15 cellular contexts compared by ENCODE assay signal in genomic region chr5:56638768-56639238, GRCh38.
DNase-seq lines count a peak whose midpoint lies in the region; ATAC-seq, FAIRE-seq and TF ChIP-seq lines count a peak whose summit lies in the region.
"Had no signal": no experiment of that assay in that cellular context is flagged by ENCODE, and none has a peak within 500 bp of the region (broad histone marks: within the 10 kb centered on the region; RNA-seq: fewer than 3 reads in every experiment).

No MANE protein-coding gene starts in this region.

- peak overlapping the region; percentile 62 to 80; a peak in 5 of 6 replicates for H3K27ac ChIP-seq in A549
- H3K27ac ChIP-seq in lower lobe of right lung = no peak overlapping the region

- POLR2A ChIA-PET in A549 (lab: Yijun Ruan, JAX) = interaction anchor here (0.6 kb wide), 1 partner anchor 1133 kb away, joined by 4 read pairs; no protein-coding TSS in a partner anchor
- POLR2A ChIA-PET in Caco-2 (lab: Charles Lee) = interaction anchor here (0.5 to 0.7 kb wide), 4 partner anchors 95 to 289 kb away, joined by 3 read pairs; no protein-coding TSS in a partner anchor
- POLR2A ChIA-PET in WTC11 (lab: Charles Lee) = no interaction called here

- no peak for TF ChIP-seq RAD21 in A549 (conservative IDR thresholded peaks at IDR 0.05 in 1 of 2, IDR thresholded peaks at IDR 0.05 in 1 of 2)

- TF ChIP-seq POLR2A in A549 (IDR thresholded peaks at IDR 0.05; ENCODE audit: low read length) = no peak

- 85% methylated on average over 5 of the region's 5 CpGs for WGBS in A549 (ENCODE audit: missing lambda C conversion rate)

- H3K4me1 ChIP-seq in A549 (peaks cover 45% of the 10 kb centered on the region), Caco-2 (peaks cover 84% of the 10 kb centered on the region), lower lobe of right lung (peaks cover 27% of the 10 kb centered on the region)

- intact Hi-C loops in Caco-2 (cut with micrococcal nuclease; ENCODE audit: unreplicated experiment) = loop anchor here (1.0 to 5.0 kb wide), 5 partner anchors 158 to 368 kb away; no protein-coding TSS in a partner anchor
- intact Hi-C loops in lower lobe of right lung (cut with DNase I) = no loop called here

- H3K36me3 ChIP-seq in Caco-2 (ENCODE audit: control insufficient read depth, insufficient read depth, low read length) (no peaks in the 10 kb centered on the region), lower lobe of right lung (no peaks in the 10 kb centered on the region)
- H3K36me3 ChIP-seq: HAP-1 had no signal

- BruUV-seq in Caco-2 (replicated peaks; lab: Mats Ljungman, UMichigan) = no TSS peak

- no peak for TF ChIP-seq EP300 in A549 (IDR thresholded peaks at IDR 0.05)

- CTCF ChIA-PET in A549 (lab: Yijun Ruan, JAX) (no interaction called here), Caco-2 (lab: Charles Lee) (interaction anchor here (1.1 kb wide), 1 partner anchor 368 kb away, joined by 4 read pairs; no protein-coding TSS in a partner anchor), WTC11 (lab: Charles Lee) (interaction anchor here (1.0 kb wide), 1 partner anchor 368 kb away, joined by 3 read pairs; no protein-coding TSS in a partner anchor)

- H3K36me3 Mint-ChIP-seq in Caco-2 (ENCODE audit: insufficient read depth, unreplicated experiment) = peaks cover 10% of the 10 kb centered on the region
- H3K36me3 Mint-ChIP-seq in WTC11 = no peaks in the 10 kb centered on the region

- TF ChIP-seq CTCF in A549 (IDR thresholded peaks at IDR 0.05) = no peak
- TF ChIP-seq CTCF in Caco-2 (IDR thresholded peaks at IDR 0.05; ENCODE audit: insufficient read depth in 1 of 2, low read depth in 1 of 2, low read length in 1 of 2, severe bottlenecking in 1 of 2, unreplicated experiment in 1 of 2) = no peak
- TF ChIP-seq CTCF in WTC11 (IDR thresholded peaks at IDR 0.05) = no peak
- no peak for TF ChIP-seq CTCF in lower lobe of right lung (IDR thresholded peaks at IDR 0.05)

- H3K9me3 Mint-ChIP-seq in Caco-2 (ENCODE audit: unreplicated experiment) = no peaks in the 10 kb centered on the region
- no peaks in the 10 kb centered on the region for H3K9me3 Mint-ChIP-seq in WTC11
- H3K9me3 Mint-ChIP-seq: neural crest cell had no signal

- DNase-seq in A549 (ENCODE audit: low read depth in 1 of 2, low spot score in 1 of 2) (no peak), Caco-2 (no peak), WTC11 (ENCODE audit: low spot score) (no peak), lower lobe of right lung (no peak), DMS114 treated with DMSO at 0.1 percent for 48 hours (lab: John Stamatoyannopoulos, UW; ENCODE audit: unreplicated experiment) (no peak), hippocampal formation (lab: John Stamatoyannopoulos, UW) (no peak)
- DNase-seq: NCI-H446; stimulated activated CD4-positive, alpha-beta T cell treated with anti-CD3 and anti-CD28 coated beads, Interleukin-15, amount 100 ng/mL, for 24 hours had no signal

- H3K27me3 Mint-ChIP-seq in Caco-2 (ENCODE audit: insufficient read depth, unreplicated experiment) (no peaks in the 10 kb centered on the region), WTC11 (ENCODE audit: low read depth) (peaks cover 2% of the 10 kb centered on the region; the same call in 1 of the 2 replicates)

- peaks cover 58% of the 10 kb centered on the region for H3K4me1 Mint-ChIP-seq in Caco-2 (ENCODE audit: low read depth, unreplicated experiment)
- H3K4me1 Mint-ChIP-seq in WTC11 = peaks cover 40% of the 10 kb centered on the region

- H3K9me3 ChIP-seq in A549 = no peaks in the 10 kb centered on the region
- H3K9me3 ChIP-seq in Caco-2 = no peaks in the 10 kb centered on the region
- H3K9me3 ChIP-seq in lower lobe of right lung = no peaks in the 10 kb centered on the region
- H3K9me3 ChIP-seq: HAP-1 had no signal

- H3K4me3 ChIP-seq in A549 = no peak overlapping the region
- no peak overlapping the region for H3K4me3 ChIP-seq in Caco-2 (ENCODE audit: low read depth, low read length)
- H3K4me3 ChIP-seq in lower lobe of right lung = no peak overlapping the region
- H3K4me3 ChIP-seq: HAP-1, K562 had no signal

- H3K4me2 ChIP-seq in A549 = peak overlapping the region; percentile 58

- peak overlapping the region; percentile 90 for H3K27ac Mint-ChIP-seq in Caco-2 (ENCODE audit: unreplicated experiment)
- H3K27ac Mint-ChIP-seq in WTC11 = no peak overlapping the region

- H3K27me3 ChIP-seq in Caco-2 (replicated peaks; ENCODE audit: control insufficient read depth, insufficient read depth, low read length) (no peaks in the 10 kb centered on the region), lower lobe of right lung (ENCODE audit: low read depth) (no peaks in the 10 kb centered on the region)

- peak overlapping the region; percentile 55 for H3K4me3 Mint-ChIP-seq in Caco-2 (ENCODE audit: unreplicated experiment)
- no peak overlapping the region for H3K4me3 Mint-ChIP-seq in WTC11
- H3K4me3 Mint-ChIP-seq: neural crest cell had no signal

- peak in 1 of 2 experiments; percentile 44; a peak in 3 of 6 replicates for ATAC-seq in A549
- ATAC-seq in WTC11 = peak; percentile 9
- ATAC-seq in lower lobe of right lung = peak; percentile 29 to 42
- ATAC-seq in HG03571 (IDR thresholded peaks at IDR 0.05; ENCODE audit: unreplicated experiment) = no peak
- no peak for ATAC-seq in HG02759 (IDR thresholded peaks at IDR 0.05; ENCODE audit: unreplicated experiment)
- ATAC-seq: K562 had no signal

- FAIRE-seq in A549 (lab: Jason Lieb, UNC) = no peak
- FAIRE-seq: GM19239, islet of Langerhans, K562 had no signal

TF ChIP-seq in A549, 52 proteins besides CTCF, POLR2A, EP300 and RAD21:
- TF ChIP-seq MYC (IDR thresholded peaks at IDR 0.05; ENCODE audit: borderline replicate concordance, low read length) = no peak

TF ChIP-seq in WTC11, 78 proteins besides CTCF, POLR2A, EP300 and RAD21:
- TF ChIP-seq ESRRA (CRISPR knock-in tag; IDR thresholded peaks at IDR 0.05; ENCODE audit: borderline replicate concordance) (no peak), FOXP1 (CRISPR knock-in tag; IDR thresholded peaks at IDR 0.05; ENCODE audit: borderline replicate concordance) (no peak), ZMAT4 (CRISPR knock-in tag; IDR thresholded peaks at IDR 0.05) (no peak)

Comparison
In these comparisons a context has a peak if more than half of its experiments do, and no peak if none do; other contexts are left out.
1. ATAC-seq: peak in WTC11 (single experiment) and lower lobe of right lung (2 of 2); none in HG03571 (single experiment) and HG02759 (single experiment).